ENCODE assay signal across 16 cellular contexts in the genomic region with DNA sequence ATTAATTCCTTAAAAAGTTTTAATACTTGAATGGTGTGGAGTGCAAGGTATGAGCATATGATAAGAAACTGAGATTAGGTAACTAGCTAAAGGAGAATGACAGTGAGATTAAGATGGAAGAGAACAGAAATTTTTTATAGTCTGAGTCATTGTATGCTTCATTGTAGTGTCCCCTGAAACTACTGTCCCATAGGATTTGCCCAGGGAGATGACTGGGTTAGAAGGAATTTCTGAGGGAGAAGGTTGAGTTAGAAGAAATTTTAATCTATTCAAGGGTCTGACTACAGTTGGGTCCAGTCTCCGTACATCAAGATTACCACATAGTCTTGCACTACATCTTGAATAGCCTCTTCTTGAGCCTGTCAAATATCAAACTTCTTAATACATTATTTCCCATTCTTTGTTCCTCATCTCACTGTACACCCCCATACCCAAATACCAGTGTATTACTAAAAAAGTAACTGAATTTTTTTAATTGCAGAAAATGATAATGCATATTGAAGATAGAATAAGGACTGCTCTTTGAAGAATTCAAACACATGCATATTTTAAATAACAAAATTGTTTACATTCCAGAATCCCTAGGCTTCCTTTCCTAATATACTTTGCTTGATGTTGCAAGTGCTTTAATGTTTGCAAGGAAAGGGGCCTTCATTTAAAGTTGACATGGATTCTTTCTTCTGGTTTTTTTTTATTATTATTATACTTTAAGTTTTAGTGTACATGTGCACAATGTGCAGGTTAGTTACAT.
DNase-seq lines count a peak whose midpoint lies in the region; ATAC-seq and TF ChIP-seq lines count a peak whose summit lies in the region.
"Had no signal": no experiment of that assay in that cellular context is flagged by ENCODE, and none has a peak within 500 bp of the region (broad histone marks: within the 10 kb centered on the region; RNA-seq: fewer than 3 reads in every experiment).

No MANE protein-coding gene starts in this region.

- DNase-seq in ELR (ENCODE audit: low read depth) (peak; percentile 91), RKO (ENCODE audit: low spot score) (peak; percentile 73), dedifferentiated amniotic fluid mesenchymal stem cell (ENCODE audit: extremely low spot score) (peak; percentile 37), osteoblast (ENCODE audit: insufficient read length, low spot score, missing footprints) (peak; percentile 71), tibial artery (no peak)
- no peak for DNase-seq in activated T-cell treated with anti-CD3 and anti-CD28 coated beads, Interleukin-2, amount 50 U/mL, for 72 hours
- DNase-seq: activated CD4-positive, alpha-beta T cell treated with anti-CD3 and anti-CD28 coated beads for 48 hours; CD4-positive, CD25-positive, alpha-beta regulatory T cell; left cardiac atrium; MM.1S; NCI-H2029 treated with DMSO at 0.1 percent for 48 hours; NCI-H748 treated with DMSO at 0.1 percent for 48 hours; posterior cingulate gyrus had no signal

- no peaks in the 10 kb centered on the region for H3K79me2 ChIP-seq in osteoblast (ENCODE audit: insufficient read depth, low read length)

- no peak overlapping the region for H3K4me3 Mint-ChIP-seq in activated T-cell treated with anti-CD3 and anti-CD28 coated beads, Interleukin-2, amount 50 U/mL, for 72 hours
- H3K4me3 Mint-ChIP-seq: CD4-positive, CD25-positive, alpha-beta regulatory T cell had no signal

- no peak overlapping the region for H3K27ac Mint-ChIP-seq in activated T-cell treated with anti-CD3 and anti-CD28 coated beads, Interleukin-2, amount 50 U/mL, for 72 hours
- H3K27ac Mint-ChIP-seq: activated naive CD4-positive, alpha-beta T cell treated with anti-CD3 and anti-CD28 coated beads, Interleukin-2, amount 50 U/mL, for 72 hours; CD4-positive, CD25-positive, alpha-beta regulatory T cell had no signal

- H3K9me3 ChIP-seq in osteoblast (ENCODE audit: low read depth, low read length): no peaks in the 10 kb centered on the region
- H3K9me3 ChIP-seq in tibial artery: no peaks in the 10 kb centered on the region

- no peak overlapping the region for H3K27ac ChIP-seq in osteoblast (ENCODE audit: low read depth, low read length)
- H3K27ac ChIP-seq in tibial artery: no peak overlapping the region

- H3K4me1 ChIP-seq in osteoblast (ENCODE audit: insufficient read depth, low read length) (peaks cover 8% of the 10 kb centered on the region), tibial artery (no peaks in the 10 kb centered on the region)

- no peaks in the 10 kb centered on the region for H3K36me3 Mint-ChIP-seq in activated T-cell treated with anti-CD3 and anti-CD28 coated beads, Interleukin-2, amount 50 U/mL, for 72 hours (ENCODE audit: insufficient read depth in 2 of 2)
- H3K36me3 Mint-ChIP-seq: activated naive CD4-positive, alpha-beta T cell treated with anti-CD3 and anti-CD28 coated beads, Interleukin-2, amount 50 U/mL, for 72 hours; CD4-positive, CD25-positive, alpha-beta regulatory T cell had no signal

- H3K4me3 ChIP-seq in osteoblast (ENCODE audit: insufficient read depth, low read length): no peak overlapping the region
- no peak overlapping the region for H3K4me3 ChIP-seq in tibial artery

- no peaks in the 10 kb centered on the region for H4K20me1 ChIP-seq in osteoblast (ENCODE audit: insufficient read depth, low read length)

- H3K27me3 ChIP-seq in osteoblast (ENCODE audit: insufficient read depth, low read length) (no peaks in the 10 kb centered on the region), tibial artery (no peaks in the 10 kb centered on the region)

- no peak for ATAC-seq in activated T-cell treated with anti-CD3 and anti-CD28 coated beads, Interleukin-2, amount 50 U/mL, for 72 hours (replicated peaks in 1 of 2)
- no peak for ATAC-seq in esophagus mucosa
- no peak for ATAC-seq in HG03354 (IDR thresholded peaks at IDR 0.05; ENCODE audit: poor library complexity, severe bottlenecking, unreplicated experiment)
- ATAC-seq: activated naive CD4-positive, alpha-beta T cell treated with anti-CD3 and anti-CD28 coated beads, Interleukin-2, amount 50 U/mL, for 72 hours; left cardiac atrium had no signal

- H2AFZ ChIP-seq in osteoblast (ENCODE audit: low read length): no peak overlapping the region

- no peaks in the 10 kb centered on the region for H3K9me3 Mint-ChIP-seq in activated T-cell treated with anti-CD3 and anti-CD28 coated beads, Interleukin-2, amount 50 U/mL, for 72 hours
- H3K9me3 Mint-ChIP-seq: activated naive CD4-positive, alpha-beta T cell treated with anti-CD3 and anti-CD28 coated beads, Interleukin-2, amount 50 U/mL, for 72 hours had no signal

- no peaks in the 10 kb centered on the region for H3K4me1 Mint-ChIP-seq in activated T-cell treated with anti-CD3 and anti-CD28 coated beads, Interleukin-2, amount 50 U/mL, for 72 hours (ENCODE audit: low read depth)
- H3K4me1 Mint-ChIP-seq: CD4-positive, CD25-positive, alpha-beta regulatory T cell had no signal

- TF ChIP-seq CTCF in osteoblast (IDR thresholded peaks at IDR 0.05; ENCODE audit: extremely low read depth, low read depth, low read length) (no peak), tibial artery (IDR thresholded peaks at IDR 0.05) (no peak)

- H3K36me3 ChIP-seq in osteoblast (ENCODE audit: insufficient read depth, low read length): no peaks in the 10 kb centered on the region
- H3K36me3 ChIP-seq in tibial artery: no peaks in the 10 kb centered on the region

- intact Hi-C loops in tibial artery (cut with DNase I; ENCODE audit: low total_unique reads): no loop called here

- H3K4me2 ChIP-seq in osteoblast (ENCODE audit: insufficient read depth, low read length): peak overlapping the region; percentile 9

- no peaks in the 10 kb centered on the region for H3K27me3 Mint-ChIP-seq in activated T-cell treated with anti-CD3 and anti-CD28 coated beads, Interleukin-2, amount 50 U/mL, for 72 hours (ENCODE audit: low read depth)
- H3K27me3 Mint-ChIP-seq: CD4-positive, CD25-positive, alpha-beta regulatory T cell had no signal

Comparison
In these comparisons a context has a peak if more than half of its experiments do, and no peak if none do; other contexts are left out.
1. DNase-seq: peak in ELR (single experiment), RKO (single experiment), dedifferentiated amniotic fluid mesenchymal stem cell (single experiment) and osteoblast (single experiment); none in activated T-cell treated with anti-CD3 and anti-CD28 coated beads, Interleukin-2, amount 50 U/mL, for 72 hours (0 of 2) and tibial artery (0 of 2).